In genomic region chr6:87656857-87657256, GRCh38 we compare ENCODE assay signal across 11 cellular contexts. TPM values are rescaled to one million over a fixed set of nuclear protein-coding genes. Genes with fewer than 3 reads are reported as not detected.
DNase-seq lines count a peak whose midpoint lies in the region; ATAC-seq and TF ChIP-seq lines count a peak whose summit lies in the region.
"Had no signal": no experiment of that assay in that cellular context is flagged by ENCODE, and none has a peak within 500 bp of the region (broad histone marks: within the 10 kb centered on the region; RNA-seq: fewer than 3 reads in every experiment).

No MANE protein-coding gene starts in this region.

- peaks cover 59% of the 10 kb centered on the region for H3K36me3 Mint-ChIP-seq in activated naive CD4-positive, alpha-beta T cell treated with anti-CD3 and anti-CD28 coated beads, Interleukin-2, amount 10 ng/mL, durations not matched to agents 7 days and 5 days

- H3K4me1 ChIP-seq in spleen = peaks cover 0 to 25% (median 9%) of the 10 kb centered on the region in 6 donors

- H3K36me3 ChIP-seq in spleen = peaks cover 0 to 43% (median 0%) of the 10 kb centered on the region in 6 donors

- H3K9me3 Mint-ChIP-seq in activated naive CD4-positive, alpha-beta T cell treated with anti-CD3 and anti-CD28 coated beads, Interleukin-2, amount 10 ng/mL, durations not matched to agents 7 days and 5 days = no peaks in the 10 kb centered on the region
- H3K9me3 Mint-ChIP-seq: memory B cell had no signal

- H3K4me3 ChIP-seq in spleen = no peak overlapping the region

- intact Hi-C loops in spleen (cut with DNase I; ENCODE audit: low total_unique reads) = no loop called here

- CTCF ChIA-PET in activated naive CD4-positive, alpha-beta T cell treated with anti-CD3 and anti-CD28 coated beads, Interleukin-2, amount 10 ng/mL, durations not matched to agents 7 days and 5 days (lab: Charles Lee) = interaction anchor here (0.6 to 1.0 kb wide), 3 partner anchors 12 to 141 kb away, joined by 3 read pairs; no protein-coding TSS in a partner anchor

- peaks cover 46% of the 10 kb centered on the region for H3K4me1 Mint-ChIP-seq in activated naive CD4-positive, alpha-beta T cell treated with anti-CD3 and anti-CD28 coated beads, Interleukin-2, amount 10 ng/mL, durations not matched to agents 7 days and 5 days
- H3K4me1 Mint-ChIP-seq: memory B cell had no signal

- H3K4me3 Mint-ChIP-seq in activated naive CD4-positive, alpha-beta T cell treated with anti-CD3 and anti-CD28 coated beads, Interleukin-2, amount 10 ng/mL, durations not matched to agents 7 days and 5 days = no peak overlapping the region
- H3K4me3 Mint-ChIP-seq: memory B cell had no signal

- H3K27ac ChIP-seq in spleen = peak overlapping the region in 5 of 8 donors; percentile 23 to 55 (median 39)

- H3K27me3 ChIP-seq in spleen (replicated peaks in 1 of 7) = no peaks in the 10 kb centered on the region

- H3K27me3 Mint-ChIP-seq in activated naive CD4-positive, alpha-beta T cell treated with anti-CD3 and anti-CD28 coated beads, Interleukin-2, amount 10 ng/mL, durations not matched to agents 7 days and 5 days = no peaks in the 10 kb centered on the region
- H3K27me3 Mint-ChIP-seq: memory B cell had no signal

- peak; percentile 41 for DNase-seq in activated naive CD4-positive, alpha-beta T cell treated with anti-CD3 and anti-CD28 coated beads, Interleukin-2, amount 10 ng/mL, durations not matched to agents 7 days and 5 days
- no peak for DNase-seq in activated naive CD4-positive, alpha-beta T cell treated with Interleukin-2 at 50 U/mL for 16 hours
- peak; percentile 45 for DNase-seq in NAMALWA (ENCODE audit: low spot score)
- no peak for DNase-seq in spleen
- DNase-seq in SK-N-DZ (ENCODE audit: low spot score) = no peak
- DNase-seq in COLO829 (ENCODE audit: low spot score) = no peak
- DNase-seq in NCI-H774 (lab: John Stamatoyannopoulos, UW) = no peak
- DNase-seq: activated naive CD4-positive, alpha-beta T cell treated with anti-CD3 and anti-CD28 coated beads, Interleukin-2, amount 50 U/mL, for 16 hours; small intestine had no signal

- peak; percentile 65 for ATAC-seq in HG02852 (IDR thresholded peaks at IDR 0.05; ENCODE audit: unreplicated experiment)

- peak overlapping the region; percentile 71 for H3K27ac Mint-ChIP-seq in activated naive CD4-positive, alpha-beta T cell treated with anti-CD3 and anti-CD28 coated beads, Interleukin-2, amount 10 ng/mL, durations not matched to agents 7 days and 5 days

- no peak for TF ChIP-seq CTCF in spleen (IDR thresholded peaks at IDR 0.05 in 8 of 11, conservative IDR thresholded peaks at IDR 0.05 in 3 of 11)

- no peak for TF ChIP-seq POLR2A in spleen (IDR thresholded peaks at IDR 0.05)

- H3K9me3 ChIP-seq in spleen = no peaks in the 10 kb centered on the region

RNA-seq across cellular contexts. Expression of gene AKIRIN2, which starts 45.2 kb away (rescaled TPM):
- 100 to 1,000 TPM in 2 of 7 donors, 10 to 100 TPM in 5; 61.8 to 106 (median 89.4) TPM for total RNA-seq in spleen
- 10 to 100 TPM; 35.1 to 56.2 (median 47.8) TPM for polyA plus RNA-seq in spleen
- polyA plus RNA-seq in SK-N-DZ (2014; cell fraction: cytosol; rRNA removed) = 38.7 and 57.0 TPM in 2 replicates
- polyA plus RNA-seq in SK-N-DZ (2014; cell fraction: nucleus; rRNA removed) = 21.6 and 37.7 TPM in 2 replicates

Comparison
In these comparisons a context has a peak if more than half of its experiments do, and no peak if none do; other contexts are left out.
1. DNase-seq: peak in activated naive CD4-positive, alpha-beta T cell treated with anti-CD3 and anti-CD28 coated beads, Interleukin-2, amount 10 ng/mL, durations not matched to agents 7 days and 5 days (single experiment) and NAMALWA (single experiment); none in activated naive CD4-positive, alpha-beta T cell treated with Interleukin-2 at 50 U/mL for 16 hours (single experiment), spleen (single experiment), SK-N-DZ (single experiment), COLO829 (single experiment) and NCI-H774 (single experiment).